8 cellular contexts compared by ENCODE assay signal in the genomic region with DNA sequence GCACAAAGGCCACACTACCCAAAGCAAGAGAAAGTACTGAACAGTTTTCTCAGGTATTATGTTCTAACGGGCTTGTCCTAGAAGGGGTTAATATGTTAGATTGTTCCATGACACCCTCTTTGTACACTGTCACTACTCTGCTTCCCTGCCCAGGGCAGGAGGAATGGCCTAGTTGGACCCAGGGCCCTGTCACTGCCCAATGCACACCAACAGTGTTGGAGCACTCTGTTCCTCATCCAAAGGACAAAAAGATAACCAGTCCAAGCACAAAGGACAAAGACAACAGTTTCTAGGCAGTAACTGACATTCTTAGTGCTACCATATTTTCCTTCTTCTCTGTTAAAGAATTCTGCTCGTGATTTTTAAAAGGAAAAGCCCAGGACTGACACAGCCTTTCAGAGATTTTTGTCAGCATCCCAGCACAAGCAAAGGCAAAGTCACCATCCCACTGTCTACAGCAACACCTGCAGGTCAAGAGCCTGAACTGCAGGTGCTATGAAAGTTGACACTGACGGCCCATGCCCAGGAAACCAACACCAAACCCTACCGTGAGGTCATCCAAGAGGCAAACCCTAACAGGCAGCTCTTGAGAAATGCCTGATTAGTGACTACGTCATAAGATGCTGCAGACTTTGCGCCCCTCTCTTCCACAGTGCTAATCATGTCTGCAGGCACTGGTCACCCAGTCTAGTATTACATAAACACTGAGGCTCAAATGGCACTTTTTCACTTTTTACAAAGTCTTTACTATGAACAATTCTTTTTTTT. TPM values are rescaled to one million over a fixed set of nuclear protein-coding genes. Genes with fewer than 3 reads are reported as not detected.
A peak's percentile ranks its signal among the peaks of the same experiment; 100 is the strongest.
DNase-seq lines count a peak whose midpoint lies in the region; ATAC-seq and TF ChIP-seq lines count a peak whose summit lies in the region.

No MANE protein-coding gene starts in this region.

- TF ChIP-seq CTCF in AG04449 (IDR thresholded peaks at IDR 0.05; ENCODE audit: insufficient read depth, low read length, missing control alignments) (peak; percentile 92), lower leg skin (IDR thresholded peaks at IDR 0.05) (peak in 1 of 3 donors; percentile 57)

- WGBS in lower leg skin, 2 donors: 25 to 29% methylated on average over 6 of the region's 6 CpGs

- H3K4me3 ChIP-seq in AG04449 (ENCODE audit: low read depth, low read length) (no peak overlapping the region), lower leg skin (ENCODE audit: low read depth, poor library complexity, severe bottlenecking) (no peak overlapping the region)

- POLR2A ChIA-PET in AG04449 (lab: Yijun Ruan, JAX): interaction anchor here (0.6 kb wide), 1 partner anchor 99 kb away, joined by 4 read pairs; no protein-coding TSS in a partner anchor

- peak; percentile 90 for ATAC-seq in GM18502 (IDR thresholded peaks at IDR 0.05; ENCODE audit: poor library complexity, unreplicated experiment)
- peak; percentile 86 for ATAC-seq in HG03159 (IDR thresholded peaks at IDR 0.05; ENCODE audit: unreplicated experiment)

- TF ChIP-seq POLR2A in lower leg skin (IDR thresholded peaks at IDR 0.05): no peak

- DNase-seq in AG04449 (ENCODE audit: low read depth, low spot score): no peak
- peak; percentile 74 for DNase-seq in NCI-H510A treated with DMSO at 0.1 percent for 48 hours (lab: John Stamatoyannopoulos, UW)
- DNase-seq in activated CD4-positive, alpha-beta T cell treated with anti-CD3 and anti-CD28 coated beads, Interleukin-2, amount 50 U/mL, for 1 hour: peak; percentile 56
- peak; percentile 54 to 78 for DNase-seq in dermis microvascular lymphatic vessel endothelial cell (ENCODE audit: low read depth in 2 of 2)
- peak; percentile 26 to 84 for DNase-seq in lower leg skin (ENCODE audit: low spot score in 2 of 2)
- peak; percentile 17 for DNase-seq in stimulated activated CD8-positive, alpha-beta memory T cell treated with anti-CD3 and anti-CD28 coated beads, Interleukin-12 subunit alpha, Interleukin-12 subunit beta, amount 100 ng/mL, for 4 hours (ENCODE audit: low read depth)

- intact Hi-C loops in lower leg skin (cut with DNase I; ENCODE audit: low total_unique reads): loop anchor here (10.0 kb wide), 2 partner anchors 62 to 232 kb away; no protein-coding TSS in a partner anchor

- CTCF ChIA-PET in AG04449 (lab: Yijun Ruan, JAX): interaction anchor here (1.0 to 2.2 kb wide), 13 partner anchors 9 to 405 kb away, joined by 3 to 36 read pairs (median 4); no protein-coding TSS in a partner anchor

RNA-seq across cellular contexts. Expression of a gene that starts 13.2 kb away (rescaled TPM):
- total RNA-seq in dermis microvascular lymphatic vessel endothelial cell (60.7 and 72.4 TPM in 2 replicates), lower leg skin (10 to 100 TPM; 53.3 to 87.9 (median 73.2) TPM)
